24 cellular contexts compared by ENCODE assay signal in the genomic region with DNA sequence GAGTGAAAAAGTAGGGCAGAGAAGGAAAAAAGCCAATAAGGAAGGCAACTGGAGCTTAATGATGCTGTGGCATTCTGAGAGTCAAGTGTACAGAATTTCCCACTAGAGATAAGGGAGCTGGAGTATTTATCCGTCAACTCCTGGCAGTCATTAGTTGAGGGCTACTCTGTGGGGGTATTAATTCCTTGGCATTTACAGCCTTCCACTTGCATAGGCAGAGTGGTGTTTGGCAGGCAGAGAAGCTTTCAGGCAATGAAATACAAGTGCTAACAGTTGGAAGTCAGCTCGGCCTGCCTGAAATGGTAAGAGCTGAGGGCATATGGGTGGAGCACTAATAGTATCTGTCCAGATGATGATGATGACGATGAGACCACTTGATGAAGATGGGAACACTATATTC.
DNase-seq lines count a peak whose midpoint lies in the region; ATAC-seq, FAIRE-seq and TF ChIP-seq lines count a peak whose summit lies in the region.
"Had no signal": no experiment of that assay in that cellular context is flagged by ENCODE, and none has a peak within 500 bp of the region (broad histone marks: within the 10 kb centered on the region; RNA-seq: fewer than 3 reads in every experiment).

No MANE protein-coding gene starts in this region.

- ATAC-seq in Right ventricle myocardium inferior = peak; percentile 37
- no peak for ATAC-seq in right lobe of liver
- ATAC-seq: HepG2, T-cell had no signal

- no peaks in the 10 kb centered on the region for H3K4me1 ChIP-seq in right lobe of liver
- H3K4me1 ChIP-seq: BLaER1 had no signal

- H3K4me3 ChIP-seq in right lobe of liver = no peak overlapping the region
- H3K4me3 ChIP-seq: BLaER1, PC-9 had no signal

- no peaks in the 10 kb centered on the region for H3K9me3 ChIP-seq in right lobe of liver
- H3K9me3 ChIP-seq: BLaER1 had no signal

- no peak overlapping the region for H3K27ac ChIP-seq in right lobe of liver
- H3K27ac ChIP-seq: BLaER1, PC-9 had no signal

- H3K27me3 ChIP-seq in right lobe of liver = no peaks in the 10 kb centered on the region
- H3K27me3 ChIP-seq: BLaER1 had no signal

- no peaks in the 10 kb centered on the region for H3K36me3 ChIP-seq in right lobe of liver
- H3K36me3 ChIP-seq: BLaER1 had no signal

- no peak for TF ChIP-seq POLR2A in right lobe of liver (IDR thresholded peaks at IDR 0.05)

- intact Hi-C loops in Right ventricle myocardium inferior (cut with DNase I) = no loop called here
- intact Hi-C loops in cardiac septum (cut with DNase I) = no loop called here
- intact Hi-C loops in right lobe of liver (cut with DNase I) = no loop called here

- 35% methylated on average over 3 of the region's 3 CpGs for WGBS in right lobe of liver (ENCODE audit: insufficient coverage, low coverage, low lambda C conversion rate, missing lambda C conversion rate)

- FAIRE-seq in urothelium cell line (lab: Jason Lieb, UNC) = peak; percentile 56
- FAIRE-seq: A204.1, GM12891, H54, HepG2 had no signal

- no peak for TF ChIP-seq CTCF in right lobe of liver (IDR thresholded peaks at IDR 0.05)

- DNase-seq in Right ventricle myocardium inferior (ENCODE audit: missing footprints) (no peak), cardiac septum (ENCODE audit: low spot score) (no peak), NCI-H446 treated with DMSO at 0.1 percent for 48 hours (lab: John Stamatoyannopoulos, UW) (peak; percentile 94), cerebellum (ENCODE audit: low spot score) (peak; percentile 34), urothelium cell line (ENCODE audit: low spot score) (no peak), right lobe of liver (no peak), NCI-H774 (lab: John Stamatoyannopoulos, UW) (no peak)
- no peak for DNase-seq in activated CD4-positive, alpha-beta T cell treated with anti-CD3 and anti-CD28 coated beads for 48 hours
- DNase-seq: CD4-positive, CD25-positive, alpha-beta regulatory T cell; GDM1; Karpas-422; NCI-H1105; NCI-H1436 treated with DMSO at 0.1 percent for 48 hours; NCI-H187 treated with DMSO at 0.1 percent for 48 hours; NCI-H2227 treated with DMSO at 0.1 percent for 48 hours; NCI-H526; PC-9; SHP77; T-cell had no signal

Comparison
In these comparisons a context has a peak if more than half of its experiments do, and no peak if none do; other contexts are left out.
1. DNase-seq: peak in NCI-H446 treated with DMSO at 0.1 percent for 48 hours (single experiment) and cerebellum (single experiment); none in Right ventricle myocardium inferior (single experiment), cardiac septum (single experiment), urothelium cell line (single experiment), right lobe of liver (0 of 3), activated CD4-positive, alpha-beta T cell treated with anti-CD3 and anti-CD28 coated beads for 48 hours (single experiment) and NCI-H774 (single experiment).